24 cellular contexts compared by ENCODE assay signal in the genomic region with DNA sequence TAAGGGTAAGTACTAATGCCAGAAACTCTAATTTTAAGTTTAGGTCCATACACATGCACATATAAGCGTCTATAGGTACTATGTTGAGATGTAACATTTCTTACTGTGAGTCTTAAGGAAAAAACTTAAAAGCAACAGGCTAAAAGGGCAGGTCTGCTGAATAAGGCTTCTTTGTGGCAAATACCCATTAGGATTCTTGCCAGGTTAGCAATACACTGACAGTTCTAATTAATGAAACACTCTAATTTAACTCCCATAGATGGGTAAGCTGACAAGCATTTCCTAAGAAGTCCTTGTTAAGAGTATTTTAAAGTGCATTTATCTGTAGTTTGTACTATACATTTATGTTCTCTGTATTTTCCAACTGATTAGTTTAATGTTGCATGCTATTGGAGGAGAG. TPM values are rescaled to one million over a fixed set of nuclear protein-coding genes. Genes with fewer than 3 reads are reported as not detected.
DNase-seq lines count a peak whose midpoint lies in the region; ATAC-seq, FAIRE-seq and TF ChIP-seq lines count a peak whose summit lies in the region.
"Had no signal": no experiment of that assay in that cellular context is flagged by ENCODE, and none has a peak within 500 bp of the region (broad histone marks: within the 10 kb centered on the region; RNA-seq: fewer than 3 reads in every experiment).

No MANE protein-coding gene starts in this region.

- H3K9me3 Mint-ChIP-seq in activated naive CD8-positive, alpha-beta T cell treated with anti-CD3 and anti-CD28 coated beads, Interleukin-2, amount 50 U/mL, for 24 hours: no peaks in the 10 kb centered on the region
- H3K9me3 Mint-ChIP-seq: activated CD8-positive, alpha-beta T cell treated with anti-CD3 and anti-CD28 coated beads for 36 hours; activated naive CD4-positive, alpha-beta T cell treated with anti-CD3 and anti-CD28 coated beads, Interleukin-2, amount 50 U/mL, for 24 hours had no signal

- no peaks in the 10 kb centered on the region for H3K27me3 ChIP-seq in fibroblast of lung (ENCODE audit: control insufficient read depth, insufficient read depth, low read length)
- no peaks in the 10 kb centered on the region for H3K27me3 ChIP-seq in sigmoid colon
- H3K27me3 ChIP-seq: BLaER1 treated with 17β-estradiol and CSF1 and Interleukin-3, amounts not matched to agents 10 nM and 100 nM; pancreas; Peyer's patch had no signal

- H3K4me3 Mint-ChIP-seq in activated naive CD8-positive, alpha-beta T cell treated with anti-CD3 and anti-CD28 coated beads, Interleukin-2, amount 50 U/mL, for 24 hours: no peak overlapping the region
- H3K4me3 Mint-ChIP-seq: activated CD8-positive, alpha-beta T cell treated with anti-CD3 and anti-CD28 coated beads for 36 hours; activated naive CD4-positive, alpha-beta T cell treated with anti-CD3 and anti-CD28 coated beads, Interleukin-2, amount 50 U/mL, for 24 hours had no signal

- DNase-seq in H54 (ENCODE audit: insufficient read length, low spot score) (no peak), amniotic epithelial cell (ENCODE audit: low read depth) (peak; percentile 46), fibroblast of lung (ENCODE audit: low read depth in 2 of 2) (peak in 1 of 2 donors; percentile 46), sigmoid colon (no peak), posterior vena cava (ENCODE audit: low spot score) (no peak), kidney (no peak)
- DNase-seq in activated naive CD8-positive, alpha-beta T cell treated with anti-CD3 and anti-CD28 coated beads, Interleukin-2, amount 50 U/mL, for 24 hours: no peak
- DNase-seq: activated CD8-positive, alpha-beta T cell treated with anti-CD3 and anti-CD28 coated beads for 36 hours; dermis blood vessel endothelial cell; DMS153; Kasumi-1; NCI-H146; pancreas; Peyer's patch; small intestine; stimulated activated naive CD4-positive, alpha-beta T cell; T-helper 9 cell had no signal

- H3K4me1 ChIP-seq in fibroblast of lung (ENCODE audit: control insufficient read depth, extremely low read depth, insufficient read depth, low read length) (peaks cover 4% of the 10 kb centered on the region), sigmoid colon (peaks cover 0 to 26% (median 18%) of the 10 kb centered on the region in 4 donors), kidney (ENCODE audit: control insufficient read depth in 1 of 2, insufficient read depth in 1 of 2, low read depth in 1 of 2, low read length in 2 of 2) (no peaks in the 10 kb centered on the region)
- H3K4me1 ChIP-seq: BLaER1 treated with 17β-estradiol and CSF1 and Interleukin-3, amounts not matched to agents 10 nM and 100 nM had no signal

- H3K79me2 ChIP-seq in fibroblast of lung (ENCODE audit: control insufficient read depth, insufficient read depth, low read length): peaks cover 68% of the 10 kb centered on the region

- no peaks in the 10 kb centered on the region for H4K20me1 ChIP-seq in fibroblast of lung (ENCODE audit: control insufficient read depth, extremely low read depth, insufficient read depth, low read length)
- H4K20me1 ChIP-seq: BLaER1 treated with 17β-estradiol and CSF1 and Interleukin-3, amounts not matched to agents 10 nM and 100 nM had no signal

- H3K36me3 ChIP-seq in fibroblast of lung (ENCODE audit: control insufficient read depth, insufficient read depth, low read length) (no peaks in the 10 kb centered on the region), sigmoid colon (no peaks in the 10 kb centered on the region), kidney (ENCODE audit: control insufficient read depth in 1 of 2, insufficient read depth in 2 of 2, low read length in 2 of 2) (no peaks in the 10 kb centered on the region)
- H3K36me3 ChIP-seq: BLaER1 treated with 17β-estradiol and CSF1 and Interleukin-3, amounts not matched to agents 10 nM and 100 nM; pancreas; Peyer's patch had no signal

- TF ChIP-seq CTCF in fibroblast of lung (conservative IDR thresholded peaks at IDR 0.05 in 1 of 2, IDR thresholded peaks at IDR 0.05 in 1 of 2; ENCODE audit: low read depth in 1 of 2, low read length in 2 of 2): no peak
- no peak for TF ChIP-seq CTCF in sigmoid colon (IDR thresholded peaks at IDR 0.05)
- TF ChIP-seq CTCF in kidney (IDR thresholded peaks at IDR 0.05; ENCODE audit: borderline replicate concordance, extremely low read depth, insufficient read depth): no peak

- no peak for TF ChIP-seq EP300 in sigmoid colon (IDR thresholded peaks at IDR 0.05)

- peak overlapping the region; percentile 13 for H3K4me2 ChIP-seq in fibroblast of lung (ENCODE audit: extremely low read depth, insufficient read depth, low read length)
- H3K4me2 ChIP-seq: BLaER1 treated with 17β-estradiol and CSF1 and Interleukin-3, amounts not matched to agents 10 nM and 100 nM had no signal

- H3K27me3 Mint-ChIP-seq in activated naive CD8-positive, alpha-beta T cell treated with anti-CD3 and anti-CD28 coated beads, Interleukin-2, amount 50 U/mL, for 24 hours: no peaks in the 10 kb centered on the region

- no peak overlapping the region for H3K27ac Mint-ChIP-seq in activated naive CD8-positive, alpha-beta T cell treated with anti-CD3 and anti-CD28 coated beads, Interleukin-2, amount 50 U/mL, for 24 hours
- H3K27ac Mint-ChIP-seq: activated CD8-positive, alpha-beta T cell treated with anti-CD3 and anti-CD28 coated beads for 36 hours; activated naive CD4-positive, alpha-beta T cell treated with anti-CD3 and anti-CD28 coated beads, Interleukin-2, amount 50 U/mL, for 24 hours had no signal

- H3K4me3 ChIP-seq in fibroblast of lung (replicated peaks in 1 of 4; ENCODE audit: control extremely low read depth in 1 of 4, insufficient read depth in 1 of 4, low read depth in 3 of 4, low read length in 4 of 4): peak overlapping the region in 1 of 4 experiments; percentile 41
- H3K4me3 ChIP-seq in sigmoid colon: no peak overlapping the region
- H3K4me3 ChIP-seq in kidney (ENCODE audit: low read length in 2 of 2): no peak overlapping the region
- H3K4me3 ChIP-seq: BLaER1 treated with 17β-estradiol and CSF1 and Interleukin-3, amounts not matched to agents 10 nM and 100 nM; HAP-1; pancreas; Peyer's patch had no signal

- 92 to 93% methylated on average over 1 of the region's 1 CpG for WGBS in sigmoid colon, 2 donors

- ATAC-seq in activated naive CD8-positive, alpha-beta T cell treated with anti-CD3 and anti-CD28 coated beads, Interleukin-2, amount 50 U/mL, for 24 hours: no peak
- ATAC-seq: activated CD8-positive, alpha-beta T cell treated with anti-CD3 and anti-CD28 coated beads for 36 hours had no signal

- H3K9me3 ChIP-seq in fibroblast of lung (ENCODE audit: control insufficient read depth, insufficient read depth, low read depth, low read length) (no peaks in the 10 kb centered on the region), sigmoid colon (no peaks in the 10 kb centered on the region), kidney (ENCODE audit: control insufficient read depth in 1 of 2, low read length in 2 of 2) (no peaks in the 10 kb centered on the region)
- H3K9me3 ChIP-seq: BLaER1 treated with 17β-estradiol and CSF1 and Interleukin-3, amounts not matched to agents 10 nM and 100 nM; HAP-1; pancreas; Peyer's patch had no signal

- no peaks in the 10 kb centered on the region for H3K36me3 Mint-ChIP-seq in activated naive CD8-positive, alpha-beta T cell treated with anti-CD3 and anti-CD28 coated beads, Interleukin-2, amount 50 U/mL, for 24 hours (ENCODE audit: low read depth)
- H3K36me3 Mint-ChIP-seq: activated naive CD4-positive, alpha-beta T cell treated with anti-CD3 and anti-CD28 coated beads, Interleukin-2, amount 50 U/mL, for 24 hours had no signal

- no peak overlapping the region for H2AFZ ChIP-seq in fibroblast of lung (ENCODE audit: low read length)

- H3K27ac ChIP-seq in fibroblast of lung (ENCODE audit: insufficient read depth, low read length) (no peak overlapping the region), sigmoid colon (peak overlapping the region; percentile 44 to 65 (median 57)), kidney (ENCODE audit: low read depth in 2 of 2, low read length in 2 of 2) (no peak overlapping the region)
- H3K27ac ChIP-seq: BLaER1 treated with 17β-estradiol and CSF1 and Interleukin-3, amounts not matched to agents 10 nM and 100 nM; pancreas had no signal

- H3K4me1 Mint-ChIP-seq in activated naive CD8-positive, alpha-beta T cell treated with anti-CD3 and anti-CD28 coated beads, Interleukin-2, amount 50 U/mL, for 24 hours: no peaks in the 10 kb centered on the region
- H3K4me1 Mint-ChIP-seq: activated naive CD4-positive, alpha-beta T cell treated with anti-CD3 and anti-CD28 coated beads, Interleukin-2, amount 50 U/mL, for 24 hours had no signal

- no peak overlapping the region for H3K9ac ChIP-seq in fibroblast of lung (ENCODE audit: insufficient read depth, low read length)
- H3K9ac ChIP-seq in kidney (ENCODE audit: low read length in 2 of 2): no peak overlapping the region
- H3K9ac ChIP-seq: BLaER1 treated with 17β-estradiol and CSF1 and Interleukin-3, amounts not matched to agents 10 nM and 100 nM had no signal

- intact Hi-C loops in sigmoid colon (cut with DNase I): no loop called here
- intact Hi-C loops in posterior vena cava (cut with DNase I): no loop called here
- intact Hi-C loops in kidney (cut with DNase I): no loop called here

- TF ChIP-seq POLR2A in H54 (IDR thresholded peaks at IDR 0.05; ENCODE audit: low read depth, low read length): no peak
- no peak for TF ChIP-seq POLR2A in sigmoid colon (IDR thresholded peaks at IDR 0.05)

- FAIRE-seq in H54 (lab: Jason Lieb, UNC) (peak; percentile 11), kidney (lab: Jason Lieb, UNC) (no peak)
- FAIRE-seq: astrocyte, endometrium, frontal cortex, GM12892, small intestine had no signal

RNA-seq across cellular contexts. Expression of gene SCRN1, which starts 14.0 kb away (rescaled TPM):
- total RNA-seq in fibroblast of lung (86.5 and 142 TPM in 2 replicates), sigmoid colon (10 to 100 TPM; 44.5 to 55.0 (median 51.0) TPM), posterior vena cava (10 to 100 TPM; 50.6 to 57.9 TPM), kidney (85.6 TPM)
- polyA plus RNA-seq in fibroblast of lung (107 and 124 TPM in 2 replicates), sigmoid colon (10 to 100 TPM in 1 of 3 donors, 1 to 10 TPM in 2; 5.1 to 12.8 (median 9.0) TPM), kidney (ENCODE audit: insufficient read depth, low read depth, low replicate concordance) (22.2 TPM)
- 82.2 and 90.0 TPM in 2 replicates for polyA plus RNA-seq in fibroblast of lung (2012)
- 64.0 and 69.4 TPM in 2 replicates for polyA minus RNA-seq in fibroblast of lung (ENCODE audit: low replicate concordance)

RNA-seq across cellular contexts. Expression of gene FKBP14, which starts 50.9 kb away (rescaled TPM):
- total RNA-seq in fibroblast of lung (20.3 and 21.8 TPM in 2 replicates), sigmoid colon (10 to 100 TPM in 2 of 4 donors, 1 to 10 TPM in 2; 6.3 to 11.4 (median 9.4) TPM), posterior vena cava (10 to 100 TPM; 25.4 to 27.9 TPM), kidney (15.4 TPM)
- polyA plus RNA-seq in fibroblast of lung (30.5 and 52.0 TPM in 2 replicates), sigmoid colon (1 to 10 TPM; 1.8 to 4.0 (median 2.4) TPM), kidney (ENCODE audit: insufficient read depth, low read depth, low replicate concordance) (3.2 TPM)
- polyA plus RNA-seq in fibroblast of lung (2012): 18.2 and 33.9 TPM in 2 replicates
- 1.9 and 11.8 TPM in 2 replicates for polyA minus RNA-seq in fibroblast of lung (ENCODE audit: low replicate concordance)

RNA-seq across cellular contexts. Expression of gene PLEKHA8, which starts 52.6 kb away (rescaled TPM):
- total RNA-seq in fibroblast of lung (13.4 and 15.5 TPM in 2 replicates), sigmoid colon (10 to 100 TPM in 2 of 4 donors, 1 to 10 TPM in 2; 7.7 to 12.2 (median 9.1) TPM), posterior vena cava (10 to 100 TPM; 11.1 to 13.0 TPM), kidney (8.5 TPM)
- polyA plus RNA-seq in fibroblast of lung (6.9 and 9.5 TPM in 2 replicates), sigmoid colon (1 to 10 TPM; 3.2 to 5.2 (median 4.8) TPM), kidney (ENCODE audit: insufficient read depth, low read depth, low replicate concordance) (4.8 TPM)
- 6.4 and 7.2 TPM in 2 replicates for polyA plus RNA-seq in fibroblast of lung (2012)
- polyA minus RNA-seq in fibroblast of lung (ENCODE audit: low replicate concordance): 2.5 and 3.6 TPM in 2 replicates

Comparison
In these comparisons a context has a peak if more than half of its experiments do, and no peak if none do; other contexts are left out.
1. H3K27ac ChIP-seq: peak in sigmoid colon (4 of 4); none in fibroblast of lung (single experiment) and kidney (0 of 2).